Comparison of ENCODE assay signal across 8 cellular contexts in genomic region chr18:76491801-76492668, GRCh38. TPM values are rescaled to one million over a fixed set of nuclear protein-coding genes. Genes with fewer than 3 reads are reported as not detected.
DNase-seq lines count a peak whose midpoint lies in the region; ATAC-seq and TF ChIP-seq lines count a peak whose summit lies in the region.

No MANE protein-coding gene starts in this region.

- H3K36me3 ChIP-seq in GM06990 (ENCODE audit: control insufficient read depth, insufficient read depth, low read length) (no peaks in the 10 kb centered on the region), left lung (no peaks in the 10 kb centered on the region)

- H3K4me3 ChIP-seq in GM06990 (replicated peaks; ENCODE audit: low read depth, low read length): peak overlapping the region; percentile 82
- H3K4me3 ChIP-seq in choroid plexus epithelial cell (ENCODE audit: low read depth, low read length): peak overlapping the region; percentile 79
- H3K4me3 ChIP-seq in left lung: peak overlapping the region; percentile 63 to 83

- ATAC-seq in HG03196 (IDR thresholded peaks at IDR 0.05; ENCODE audit: unreplicated experiment) (peak; percentile 3), SK-N-SH treated with all-trans-retinoic acid at 6 μM for 48 hours (peak; percentile 28), left lung (peak; percentile 23), HG03108 (IDR thresholded peaks at IDR 0.05; ENCODE audit: unreplicated experiment) (no peak)
- ATAC-seq in stimulated activated effector memory CD8-positive, alpha-beta T cell treated with anti-CD3 and anti-CD28 coated beads, Interleukin-12 subunit alpha, Interleukin-12 subunit beta, amount 100 ng/mL, for 72 hours: peak; percentile 9

- no peaks in the 10 kb centered on the region for H3K9me3 Mint-ChIP-seq in stimulated activated effector memory CD8-positive, alpha-beta T cell treated with anti-CD3 and anti-CD28 coated beads, Interleukin-12 subunit alpha, Interleukin-12 subunit beta, amount 100 ng/mL, for 72 hours

- no peaks in the 10 kb centered on the region for H3K9me3 ChIP-seq in left lung

- H3K27ac Mint-ChIP-seq in stimulated activated effector memory CD8-positive, alpha-beta T cell treated with anti-CD3 and anti-CD28 coated beads, Interleukin-12 subunit alpha, Interleukin-12 subunit beta, amount 100 ng/mL, for 72 hours: peak overlapping the region; percentile 74

- DNase-seq in GM06990 (ENCODE audit: extremely low read depth, insufficient read length): peak; percentile 63
- DNase-seq in choroid plexus epithelial cell (ENCODE audit: low read depth): peak; percentile 41
- peak in 1 of 2 donors; percentile 85 for DNase-seq in left lung
- peak in 1 of 2 donors; percentile 55 for DNase-seq in stimulated activated effector memory CD8-positive, alpha-beta T cell treated with anti-CD3 and anti-CD28 coated beads, Interleukin-12 subunit alpha, Interleukin-12 subunit beta, amount 100 ng/mL, for 72 hours (ENCODE audit: low spot score in 2 of 2)
- DNase-seq in HPDE6-E6E7 (ENCODE audit: extremely low spot score): no peak

- H3K27ac ChIP-seq in left lung: peak overlapping the region; percentile 90 to 93

- TF ChIP-seq CTCF in GM06990 (IDR thresholded peaks at IDR 0.05; ENCODE audit: insufficient read depth, low read length, poor library complexity, severe bottlenecking): no peak
- TF ChIP-seq CTCF in choroid plexus epithelial cell (conservative IDR thresholded peaks at IDR 0.05; ENCODE audit: low read depth, low read length): no peak
- TF ChIP-seq CTCF in left lung (IDR thresholded peaks at IDR 0.05): no peak

- H3K36me3 Mint-ChIP-seq in stimulated activated effector memory CD8-positive, alpha-beta T cell treated with anti-CD3 and anti-CD28 coated beads, Interleukin-12 subunit alpha, Interleukin-12 subunit beta, amount 100 ng/mL, for 72 hours: peaks cover 17% of the 10 kb centered on the region

- H3K27me3 ChIP-seq in GM06990 (replicated peaks; ENCODE audit: control insufficient read depth, insufficient read depth, low read length) (no peaks in the 10 kb centered on the region), left lung (peaks cover 0 to 10% of the 10 kb centered on the region in 2 donors)

- H3K4me1 ChIP-seq in left lung: peaks cover 10 to 45% of the 10 kb centered on the region in 2 donors

- H3K4me3 Mint-ChIP-seq in stimulated activated effector memory CD8-positive, alpha-beta T cell treated with anti-CD3 and anti-CD28 coated beads, Interleukin-12 subunit alpha, Interleukin-12 subunit beta, amount 100 ng/mL, for 72 hours: peak overlapping the region; percentile 86

- H3K4me1 Mint-ChIP-seq in stimulated activated effector memory CD8-positive, alpha-beta T cell treated with anti-CD3 and anti-CD28 coated beads, Interleukin-12 subunit alpha, Interleukin-12 subunit beta, amount 100 ng/mL, for 72 hours: peaks cover 33% of the 10 kb centered on the region

- intact Hi-C loops in left lung (cut with DNase I): no loop called here

TF ChIP-seq in SK-N-SH treated with all-trans-retinoic acid at 6 μM for 48 hours, 23 proteins besides CTCF, POLR2A, EP300 and RAD21:
- TF ChIP-seq ZFP3 (CRISPR knock-in tag; IDR thresholded peaks at IDR 0.05): no peak
- TF ChIP-seq POU6F1 (CRISPR knock-in tag; IDR thresholded peaks at IDR 0.05; ENCODE audit: borderline replicate concordance, low read depth): no peak
- TF ChIP-seq CSDC2 (CRISPR knock-in tag; IDR thresholded peaks at IDR 0.05): no peak
- no peak for TF ChIP-seq CSRNP3 (CRISPR knock-in tag; IDR thresholded peaks at IDR 0.05)
- no peak for TF ChIP-seq RARB (CRISPR knock-in tag; IDR thresholded peaks at IDR 0.05)
- no peak for TF ChIP-seq ISL1 (CRISPR knock-in tag; IDR thresholded peaks at IDR 0.05)
- no peak for TF ChIP-seq ZC3H10 (CRISPR knock-in tag; IDR thresholded peaks at IDR 0.05)
- no peak for TF ChIP-seq CREB5 (CRISPR knock-in tag; IDR thresholded peaks at IDR 0.05; ENCODE audit: low read depth)
- TF ChIP-seq OSR1 (CRISPR knock-in tag; IDR thresholded peaks at IDR 0.05): no peak
- no peak for TF ChIP-seq SNAI2 (CRISPR knock-in tag; IDR thresholded peaks at IDR 0.05)
- no peak for TF ChIP-seq ZFP30 (CRISPR knock-in tag; IDR thresholded peaks at IDR 0.05)
- TF ChIP-seq GLIS3 (CRISPR knock-in tag; IDR thresholded peaks at IDR 0.05): no peak
- no peak for TF ChIP-seq TSHZ2 (CRISPR knock-in tag; IDR thresholded peaks at IDR 0.05)
- no peak for TF ChIP-seq ZNF70 (CRISPR knock-in tag; IDR thresholded peaks at IDR 0.05)
- no peak for TF ChIP-seq ZNF8 (CRISPR knock-in tag; IDR thresholded peaks at IDR 0.05)
- TF ChIP-seq PPARA (CRISPR knock-in tag; IDR thresholded peaks at IDR 0.05; ENCODE audit: borderline replicate concordance): no peak
- no peak for TF ChIP-seq TCF4 (CRISPR knock-in tag; IDR thresholded peaks at IDR 0.05; ENCODE audit: borderline replicate concordance)
- no peak for TF ChIP-seq TOX (CRISPR knock-in tag; IDR thresholded peaks at IDR 0.05; ENCODE audit: borderline replicate concordance)
- TF ChIP-seq BACH2 (CRISPR knock-in tag; IDR thresholded peaks at IDR 0.05; ENCODE audit: borderline replicate concordance): no peak

RNA-seq across cellular contexts. Expression of gene ZNF516, which starts 3.0 kb away (rescaled TPM):
- 10 to 100 TPM; 33.9 to 40.6 TPM for total RNA-seq in left lung
